ENCODE assay signal across 1 cellular context in genomic region chr5:24864244-24864643, GRCh38.
TF ChIP-seq lines count a peak whose summit lies in the region.

No MANE protein-coding gene starts in this region.

TF ChIP-seq in K562, 482 proteins besides CTCF, POLR2A, EP300 and RAD21:
- TF ChIP-seq, protein P1, sequence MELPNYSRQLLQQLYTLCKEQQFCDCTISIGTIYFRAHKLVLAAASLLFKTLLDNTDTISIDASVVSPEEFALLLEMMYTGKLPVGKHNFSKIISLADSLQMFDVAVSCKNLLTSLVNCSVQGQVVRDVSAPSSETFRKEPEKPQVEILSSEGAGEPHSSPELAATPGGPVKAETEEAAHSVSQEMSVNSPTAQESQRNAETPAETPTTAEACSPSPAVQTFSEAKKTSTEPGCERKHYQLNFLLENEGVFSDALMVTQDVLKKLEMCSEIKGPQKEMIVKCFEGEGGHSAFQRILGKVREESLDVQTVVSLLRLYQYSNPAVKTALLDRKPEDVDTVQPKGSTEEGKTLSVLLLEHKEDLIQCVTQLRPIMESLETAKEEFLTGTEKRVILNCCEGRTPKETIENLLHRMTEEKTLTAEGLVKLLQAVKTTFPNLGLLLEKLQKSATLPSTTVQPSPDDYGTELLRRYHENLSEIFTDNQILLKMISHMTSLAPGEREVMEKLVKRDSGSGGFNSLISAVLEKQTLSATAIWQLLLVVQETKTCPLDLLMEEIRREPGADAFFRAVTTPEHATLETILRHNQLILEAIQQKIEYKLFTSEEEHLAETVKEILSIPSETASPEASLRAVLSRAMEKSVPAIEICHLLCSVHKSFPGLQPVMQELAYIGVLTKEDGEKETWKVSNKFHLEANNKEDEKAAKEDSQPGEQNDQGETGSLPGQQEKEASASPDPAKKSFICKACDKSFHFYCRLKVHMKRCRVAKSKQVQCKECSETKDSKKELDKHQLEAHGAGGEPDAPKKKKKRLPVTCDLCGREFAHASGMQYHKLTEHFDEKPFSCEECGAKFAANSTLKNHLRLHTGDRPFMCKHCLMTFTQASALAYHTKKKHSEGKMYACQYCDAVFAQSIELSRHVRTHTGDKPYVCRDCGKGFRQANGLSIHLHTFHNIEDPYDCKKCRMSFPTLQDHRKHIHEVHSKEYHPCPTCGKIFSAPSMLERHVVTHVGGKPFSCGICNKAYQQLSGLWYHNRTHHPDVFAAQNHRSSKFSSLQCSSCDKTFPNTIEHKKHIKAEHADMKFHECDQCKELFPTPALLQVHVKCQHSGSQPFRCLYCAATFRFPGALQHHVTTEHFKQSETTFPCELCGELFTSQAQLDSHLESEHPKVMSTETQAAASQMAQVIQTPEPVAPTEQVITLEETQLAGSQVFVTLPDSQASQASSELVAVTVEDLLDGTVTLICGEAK (IDR thresholded peaks at IDR 0.05), result peak; percentile 46; the same call in 1 of the 2 replicates
- TF ChIP-seq, protein P1 (CRISPR knock-in tag; IDR thresholded peaks at IDR 0.05), result no peak
- TF ChIP-seq, protein P2, sequence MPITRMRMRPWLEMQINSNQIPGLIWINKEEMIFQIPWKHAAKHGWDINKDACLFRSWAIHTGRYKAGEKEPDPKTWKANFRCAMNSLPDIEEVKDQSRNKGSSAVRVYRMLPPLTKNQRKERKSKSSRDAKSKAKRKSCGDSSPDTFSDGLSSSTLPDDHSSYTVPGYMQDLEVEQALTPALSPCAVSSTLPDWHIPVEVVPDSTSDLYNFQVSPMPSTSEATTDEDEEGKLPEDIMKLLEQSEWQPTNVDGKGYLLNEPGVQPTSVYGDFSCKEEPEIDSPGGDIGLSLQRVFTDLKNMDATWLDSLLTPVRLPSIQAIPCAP (CRISPR knock-in tag; IDR thresholded peaks at IDR 0.05; ENCODE audit: borderline replicate concordance), result no peak
- TF ChIP-seq FUS (optimal IDR thresholded peaks at IDR 0.05; ENCODE audit: low read depth, low read length), result no peak
- no peak for TF ChIP-seq CREM (IDR thresholded peaks at IDR 0.05; ENCODE audit: low read depth)
- TF ChIP-seq, protein P3, sequence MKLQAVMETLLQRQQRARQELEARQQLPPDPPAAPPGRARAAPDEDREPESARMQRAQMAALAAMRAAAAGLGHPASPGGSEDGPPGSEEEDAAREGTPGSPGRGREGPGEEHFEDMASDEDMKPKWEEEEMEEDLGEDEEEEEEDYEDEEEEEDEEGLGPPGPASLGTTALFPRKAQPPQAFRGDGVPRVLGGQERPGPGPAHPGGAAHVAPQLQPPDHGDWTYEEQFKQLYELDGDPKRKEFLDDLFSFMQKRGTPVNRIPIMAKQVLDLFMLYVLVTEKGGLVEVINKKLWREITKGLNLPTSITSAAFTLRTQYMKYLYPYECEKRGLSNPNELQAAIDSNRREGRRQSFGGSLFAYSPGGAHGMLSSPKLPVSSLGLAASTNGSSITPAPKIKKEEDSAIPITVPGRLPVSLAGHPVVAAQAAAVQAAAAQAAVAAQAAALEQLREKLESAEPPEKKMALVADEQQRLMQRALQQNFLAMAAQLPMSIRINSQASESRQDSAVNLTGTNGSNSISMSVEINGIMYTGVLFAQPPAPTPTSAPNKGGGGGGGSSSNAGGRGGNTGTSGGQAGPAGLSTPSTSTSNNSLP (IDR thresholded peaks at IDR 0.05; ENCODE audit: borderline replicate concordance, low read depth, low read length), result no peak
TF ChIP-seq in K562: peak in this region for 1.
